ENCODE assay signal across 14 cellular contexts in the genomic region with DNA sequence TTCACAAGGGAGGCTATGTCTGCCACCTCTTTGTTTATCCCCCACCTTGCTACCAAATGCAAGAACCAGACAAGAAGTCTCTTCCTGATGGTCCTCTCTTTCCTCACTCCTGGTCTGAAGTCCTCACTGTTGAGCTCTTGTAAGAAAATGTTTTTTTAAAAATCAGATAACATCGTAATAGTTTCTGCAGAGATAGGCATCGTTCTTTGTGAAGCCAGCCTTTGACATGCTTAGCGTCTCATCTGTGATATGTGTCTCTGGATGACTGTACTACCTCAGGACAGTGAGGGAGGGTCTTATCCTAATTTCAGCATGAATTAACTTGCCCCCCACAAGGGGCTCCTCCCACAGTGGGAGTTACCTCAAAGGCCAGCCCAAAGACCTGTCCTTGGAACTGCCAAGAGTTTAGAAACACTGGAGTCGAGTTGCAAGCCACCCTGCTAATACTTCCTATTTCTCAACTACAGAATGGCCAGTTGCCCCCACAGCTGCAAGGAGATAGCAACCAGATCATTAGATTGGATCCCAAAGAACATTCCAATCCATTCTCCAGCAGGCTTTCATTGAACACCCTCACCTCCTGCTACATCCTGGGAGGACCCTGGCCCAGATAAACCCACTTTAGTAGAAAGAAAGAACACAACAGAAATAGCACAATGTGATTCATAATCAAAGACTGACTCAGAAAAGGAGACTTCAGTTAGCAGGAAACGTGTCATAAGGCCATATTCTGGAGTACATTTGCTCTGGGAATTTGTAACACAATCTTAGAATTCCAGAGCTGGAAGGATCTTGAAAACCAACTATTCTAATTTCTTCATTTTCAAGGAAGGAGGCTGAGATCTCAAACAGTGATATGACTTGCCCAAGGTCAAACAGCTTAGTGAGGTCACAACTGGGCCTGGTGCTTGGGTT.
DNase-seq lines count a peak whose midpoint lies in the region; ATAC-seq and TF ChIP-seq lines count a peak whose summit lies in the region.
"Had no signal": no experiment of that assay in that cellular context is flagged by ENCODE, and none has a peak within 500 bp of the region (broad histone marks: within the 10 kb centered on the region; RNA-seq: fewer than 3 reads in every experiment).

No MANE protein-coding gene starts in this region.

- H3K9me3 ChIP-seq in gastrocnemius medialis = no peaks in the 10 kb centered on the region

- intact Hi-C loops in gastrocnemius medialis (cut with DNase I; ENCODE audit: low total_unique reads) = no loop called here

- in situ Hi-C loops in astrocyte of the spinal cord (cut with HindIII; ENCODE audit: low sequenced_read_pairs) = no loop called here
- in situ Hi-C loops in gastrocnemius medialis (cut with MboI; ENCODE audit: low sequenced_read_pairs in 4 of 4) = no loop called here

- peak; percentile 6 to 15 for DNase-seq in AML-193 (lab: John Stamatoyannopoulos, UW)
- peak; percentile 73 for DNase-seq in M059J (ENCODE audit: low read depth)
- DNase-seq in astrocyte of the spinal cord (ENCODE audit: low read depth, low spot score) = peak; percentile 63
- peak; percentile 39 for DNase-seq in kidney glomerular epithelial cell (lab: John Stamatoyannopoulos, UW)
- no peak for DNase-seq in SHP77 treated with DMSO at 0.1 percent for 48 hours (lab: John Stamatoyannopoulos, UW)
- no peak for DNase-seq in NCI-H2107 (lab: John Stamatoyannopoulos, UW)
- DNase-seq in gastrocnemius medialis = no peak
- DNase-seq: activated T-cell treated with anti-CD3 and anti-CD28 coated beads, Interleukin-2, amount 50 U/mL, for 24 hours; CD4-positive, alpha-beta memory T cell; left cardiac atrium; NCI-H2227 treated with DMSO at 0.1 percent for 48 hours had no signal

- no peaks in the 10 kb centered on the region for H3K4me1 ChIP-seq in gastrocnemius medialis

- ATAC-seq in HG02970 (IDR thresholded peaks at IDR 0.05; ENCODE audit: low FRiP score, unreplicated experiment) (no peak), gastrocnemius medialis (no peak)
- ATAC-seq: esophagus mucosa, left cardiac atrium had no signal

- no peak for TF ChIP-seq CTCF in astrocyte of the spinal cord (IDR thresholded peaks at IDR 0.05; ENCODE audit: low read depth, low read length)
- no peak for TF ChIP-seq CTCF in gastrocnemius medialis (IDR thresholded peaks at IDR 0.05 in 4 of 5, conservative IDR thresholded peaks at IDR 0.05 in 1 of 5)

- H3K36me3 ChIP-seq in gastrocnemius medialis = no peaks in the 10 kb centered on the region

- H3K27ac ChIP-seq in gastrocnemius medialis = no peak overlapping the region
- H3K27ac ChIP-seq: VCaP had no signal

- no peaks in the 10 kb centered on the region for H3K27me3 ChIP-seq in gastrocnemius medialis

- no peak for TF ChIP-seq POLR2A in gastrocnemius medialis (IDR thresholded peaks at IDR 0.05)

- H3K4me3 ChIP-seq in astrocyte of the spinal cord (ENCODE audit: low read depth, low read length) = no peak overlapping the region
- no peak overlapping the region for H3K4me3 ChIP-seq in gastrocnemius medialis

Comparison
In these comparisons a context has a peak if more than half of its experiments do, and no peak if none do; other contexts are left out.
1. DNase-seq: peak in AML-193 (2 of 2), M059J (single experiment), astrocyte of the spinal cord (single experiment) and kidney glomerular epithelial cell (single experiment); none in SHP77 treated with DMSO at 0.1 percent for 48 hours (single experiment), NCI-H2107 (single experiment) and gastrocnemius medialis (0 of 2).